ENCODE assay signal across 1 cellular context in the genomic region with DNA sequence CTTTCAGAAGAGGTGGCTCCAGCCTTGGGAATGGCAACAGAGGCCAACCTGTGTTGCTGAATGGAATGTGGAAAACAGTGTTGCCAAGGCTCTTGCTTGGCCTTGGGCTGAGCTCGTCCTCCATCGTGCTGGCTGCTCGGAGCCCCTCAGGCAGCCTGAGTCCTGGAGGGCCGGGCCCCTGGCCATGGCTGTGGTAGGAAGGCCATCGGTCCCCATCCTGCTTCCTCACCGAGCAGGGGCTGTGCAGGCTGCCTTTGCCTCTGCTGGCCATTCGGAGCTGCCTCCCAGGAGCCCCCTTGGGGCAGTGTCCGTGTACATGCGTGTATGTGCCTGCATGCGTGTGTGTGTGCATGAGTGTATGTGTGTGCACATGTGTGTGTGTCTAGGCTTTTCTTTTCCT.
TF ChIP-seq lines count a peak whose summit lies in the region.

No MANE protein-coding gene starts in this region.

TF ChIP-seq in WTC11, 78 proteins besides CTCF, POLR2A, EP300 and RAD21:
- TF ChIP-seq, protein P1, sequence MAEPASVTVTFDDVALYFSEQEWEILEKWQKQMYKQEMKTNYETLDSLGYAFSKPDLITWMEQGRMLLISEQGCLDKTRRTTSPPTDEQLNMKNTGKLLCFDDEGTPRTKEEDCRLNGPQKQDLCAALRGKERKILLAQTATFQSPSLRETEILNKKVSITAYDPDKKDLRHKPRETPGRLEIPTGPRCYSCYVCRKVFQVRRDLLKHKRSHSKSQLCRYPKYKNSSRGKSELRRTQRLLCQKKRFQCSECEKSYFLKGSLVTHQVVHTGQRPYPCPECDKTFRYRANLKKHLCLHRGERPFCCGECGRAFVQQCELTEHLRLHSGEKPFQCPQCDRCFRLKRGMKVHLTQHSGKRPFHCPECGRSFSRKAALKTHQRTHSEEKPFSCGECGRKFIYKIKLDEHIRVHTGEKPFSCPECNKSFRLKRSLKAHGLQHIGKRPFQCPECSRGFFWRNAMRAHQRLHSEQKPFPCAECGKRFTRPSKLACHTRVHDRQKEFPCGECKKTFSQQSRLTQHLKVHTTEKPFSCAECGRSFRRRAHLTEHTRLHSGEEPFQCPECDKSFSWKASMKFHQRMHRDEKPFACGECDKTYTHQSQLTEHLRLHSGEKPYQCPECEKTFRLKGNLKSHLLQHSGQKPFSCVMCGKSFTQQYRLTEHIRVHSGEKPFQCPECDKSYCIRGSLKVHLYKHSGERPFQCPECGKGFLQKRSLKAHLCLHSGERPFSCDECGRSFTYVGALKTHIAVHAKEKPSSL (CRISPR knock-in tag; conservative IDR thresholded peaks at IDR 0.05) = no peak
- TF ChIP-seq RELA (CRISPR knock-in tag; IDR thresholded peaks at IDR 0.05; ENCODE audit: borderline replicate concordance) = no peak
- TF ChIP-seq, protein P2, sequence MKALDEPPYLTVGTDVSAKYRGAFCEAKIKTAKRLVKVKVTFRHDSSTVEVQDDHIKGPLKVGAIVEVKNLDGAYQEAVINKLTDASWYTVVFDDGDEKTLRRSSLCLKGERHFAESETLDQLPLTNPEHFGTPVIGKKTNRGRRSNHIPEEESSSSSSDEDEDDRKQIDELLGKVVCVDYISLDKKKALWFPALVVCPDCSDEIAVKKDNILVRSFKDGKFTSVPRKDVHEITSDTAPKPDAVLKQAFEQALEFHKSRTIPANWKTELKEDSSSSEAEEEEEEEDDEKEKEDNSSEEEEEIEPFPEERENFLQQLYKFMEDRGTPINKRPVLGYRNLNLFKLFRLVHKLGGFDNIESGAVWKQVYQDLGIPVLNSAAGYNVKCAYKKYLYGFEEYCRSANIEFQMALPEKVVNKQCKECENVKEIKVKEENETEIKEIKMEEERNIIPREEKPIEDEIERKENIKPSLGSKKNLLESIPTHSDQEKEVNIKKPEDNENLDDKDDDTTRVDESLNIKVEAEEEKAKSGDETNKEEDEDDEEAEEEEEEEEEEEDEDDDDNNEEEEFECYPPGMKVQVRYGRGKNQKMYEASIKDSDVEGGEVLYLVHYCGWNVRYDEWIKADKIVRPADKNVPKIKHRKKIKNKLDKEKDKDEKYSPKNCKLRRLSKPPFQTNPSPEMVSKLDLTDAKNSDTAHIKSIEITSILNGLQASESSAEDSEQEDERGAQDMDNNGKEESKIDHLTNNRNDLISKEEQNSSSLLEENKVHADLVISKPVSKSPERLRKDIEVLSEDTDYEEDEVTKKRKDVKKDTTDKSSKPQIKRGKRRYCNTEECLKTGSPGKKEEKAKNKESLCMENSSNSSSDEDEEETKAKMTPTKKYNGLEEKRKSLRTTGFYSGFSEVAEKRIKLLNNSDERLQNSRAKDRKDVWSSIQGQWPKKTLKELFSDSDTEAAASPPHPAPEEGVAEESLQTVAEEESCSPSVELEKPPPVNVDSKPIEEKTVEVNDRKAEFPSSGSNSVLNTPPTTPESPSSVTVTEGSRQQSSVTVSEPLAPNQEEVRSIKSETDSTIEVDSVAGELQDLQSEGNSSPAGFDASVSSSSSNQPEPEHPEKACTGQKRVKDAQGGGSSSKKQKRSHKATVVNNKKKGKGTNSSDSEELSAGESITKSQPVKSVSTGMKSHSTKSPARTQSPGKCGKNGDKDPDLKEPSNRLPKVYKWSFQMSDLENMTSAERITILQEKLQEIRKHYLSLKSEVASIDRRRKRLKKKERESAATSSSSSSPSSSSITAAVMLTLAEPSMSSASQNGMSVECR (CRISPR knock-in tag; IDR thresholded peaks at IDR 0.05; ENCODE audit: borderline replicate concordance) = no peak
- TF ChIP-seq, protein P3, sequence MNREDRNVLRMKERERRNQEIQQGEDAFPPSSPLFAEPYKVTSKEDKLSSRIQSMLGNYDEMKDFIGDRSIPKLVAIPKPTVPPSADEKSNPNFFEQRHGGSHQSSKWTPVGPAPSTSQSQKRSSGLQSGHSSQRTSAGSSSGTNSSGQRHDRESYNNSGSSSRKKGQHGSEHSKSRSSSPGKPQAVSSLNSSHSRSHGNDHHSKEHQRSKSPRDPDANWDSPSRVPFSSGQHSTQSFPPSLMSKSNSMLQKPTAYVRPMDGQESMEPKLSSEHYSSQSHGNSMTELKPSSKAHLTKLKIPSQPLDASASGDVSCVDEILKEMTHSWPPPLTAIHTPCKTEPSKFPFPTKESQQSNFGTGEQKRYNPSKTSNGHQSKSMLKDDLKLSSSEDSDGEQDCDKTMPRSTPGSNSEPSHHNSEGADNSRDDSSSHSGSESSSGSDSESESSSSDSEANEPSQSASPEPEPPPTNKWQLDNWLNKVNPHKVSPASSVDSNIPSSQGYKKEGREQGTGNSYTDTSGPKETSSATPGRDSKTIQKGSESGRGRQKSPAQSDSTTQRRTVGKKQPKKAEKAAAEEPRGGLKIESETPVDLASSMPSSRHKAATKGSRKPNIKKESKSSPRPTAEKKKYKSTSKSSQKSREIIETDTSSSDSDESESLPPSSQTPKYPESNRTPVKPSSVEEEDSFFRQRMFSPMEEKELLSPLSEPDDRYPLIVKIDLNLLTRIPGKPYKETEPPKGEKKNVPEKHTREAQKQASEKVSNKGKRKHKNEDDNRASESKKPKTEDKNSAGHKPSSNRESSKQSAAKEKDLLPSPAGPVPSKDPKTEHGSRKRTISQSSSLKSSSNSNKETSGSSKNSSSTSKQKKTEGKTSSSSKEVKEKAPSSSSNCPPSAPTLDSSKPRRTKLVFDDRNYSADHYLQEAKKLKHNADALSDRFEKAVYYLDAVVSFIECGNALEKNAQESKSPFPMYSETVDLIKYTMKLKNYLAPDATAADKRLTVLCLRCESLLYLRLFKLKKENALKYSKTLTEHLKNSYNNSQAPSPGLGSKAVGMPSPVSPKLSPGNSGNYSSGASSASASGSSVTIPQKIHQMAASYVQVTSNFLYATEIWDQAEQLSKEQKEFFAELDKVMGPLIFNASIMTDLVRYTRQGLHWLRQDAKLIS (CRISPR knock-in tag; IDR thresholded peaks at IDR 0.05; ENCODE audit: borderline replicate concordance) = no peak
- no peak for TF ChIP-seq RORB (CRISPR knock-in tag; IDR thresholded peaks at IDR 0.05)
- no peak for TF ChIP-seq TEAD4 (CRISPR knock-in tag; IDR thresholded peaks at IDR 0.05)
- no peak for TF ChIP-seq ZNF219 (CRISPR knock-in tag; IDR thresholded peaks at IDR 0.05; ENCODE audit: borderline replicate concordance)
- TF ChIP-seq, protein P4, sequence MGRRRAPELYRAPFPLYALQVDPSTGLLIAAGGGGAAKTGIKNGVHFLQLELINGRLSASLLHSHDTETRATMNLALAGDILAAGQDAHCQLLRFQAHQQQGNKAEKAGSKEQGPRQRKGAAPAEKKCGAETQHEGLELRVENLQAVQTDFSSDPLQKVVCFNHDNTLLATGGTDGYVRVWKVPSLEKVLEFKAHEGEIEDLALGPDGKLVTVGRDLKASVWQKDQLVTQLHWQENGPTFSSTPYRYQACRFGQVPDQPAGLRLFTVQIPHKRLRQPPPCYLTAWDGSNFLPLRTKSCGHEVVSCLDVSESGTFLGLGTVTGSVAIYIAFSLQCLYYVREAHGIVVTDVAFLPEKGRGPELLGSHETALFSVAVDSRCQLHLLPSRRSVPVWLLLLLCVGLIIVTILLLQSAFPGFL (CRISPR knock-in tag; IDR thresholded peaks at IDR 0.05; ENCODE audit: borderline replicate concordance) = no peak
- no peak for TF ChIP-seq TEAD1 (CRISPR knock-in tag; IDR thresholded peaks at IDR 0.05)
- TF ChIP-seq, protein P5, sequence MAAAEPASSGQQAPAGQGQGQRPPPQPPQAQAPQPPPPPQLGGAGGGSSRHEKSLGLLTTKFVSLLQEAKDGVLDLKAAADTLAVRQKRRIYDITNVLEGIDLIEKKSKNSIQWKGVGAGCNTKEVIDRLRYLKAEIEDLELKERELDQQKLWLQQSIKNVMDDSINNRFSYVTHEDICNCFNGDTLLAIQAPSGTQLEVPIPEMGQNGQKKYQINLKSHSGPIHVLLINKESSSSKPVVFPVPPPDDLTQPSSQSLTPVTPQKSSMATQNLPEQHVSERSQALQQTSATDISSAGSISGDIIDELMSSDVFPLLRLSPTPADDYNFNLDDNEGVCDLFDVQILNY (CRISPR knock-in tag; IDR thresholded peaks at IDR 0.05) = no peak
- TF ChIP-seq ZNF396 (CRISPR knock-in tag; IDR thresholded peaks at IDR 0.05; ENCODE audit: borderline replicate concordance) = no peak
- TF ChIP-seq EMX1 (CRISPR knock-in tag; IDR thresholded peaks at IDR 0.05) = no peak
- TF ChIP-seq GTF2I (CRISPR knock-in tag; conservative IDR thresholded peaks at IDR 0.05) = no peak
- no peak for TF ChIP-seq GABPB1 (CRISPR knock-in tag; IDR thresholded peaks at IDR 0.05)
- no peak for TF ChIP-seq ZNF232 (CRISPR knock-in tag; IDR thresholded peaks at IDR 0.05)
- TF ChIP-seq NFYB (CRISPR knock-in tag; conservative IDR thresholded peaks at IDR 0.05; ENCODE audit: low read depth) = no peak
- TF ChIP-seq TCF7 (CRISPR knock-in tag; IDR thresholded peaks at IDR 0.05; ENCODE audit: low read depth) = no peak
